Comparison of ENCODE assay signal across 22 cellular contexts in genomic region chr11:99555506-99555905, GRCh38.
DNase-seq lines count a peak whose midpoint lies in the region; ATAC-seq, FAIRE-seq and TF ChIP-seq lines count a peak whose summit lies in the region.
"Had no signal": no experiment of that assay in that cellular context is flagged by ENCODE, and none has a peak within 500 bp of the region (broad histone marks: within the 10 kb centered on the region; RNA-seq: fewer than 3 reads in every experiment).

No MANE protein-coding gene starts in this region.

- H3K4me1 ChIP-seq in colonic mucosa = no peaks in the 10 kb centered on the region
- H3K4me1 ChIP-seq: BE2C had no signal

- peak; percentile 60 for ATAC-seq in GM18907 (IDR thresholded peaks at IDR 0.05; ENCODE audit: unreplicated experiment)
- peak; percentile 49 for ATAC-seq in GM21423 (IDR thresholded peaks at IDR 0.05; ENCODE audit: unreplicated experiment)
- peak; percentile 42 for ATAC-seq in HG03139 (IDR thresholded peaks at IDR 0.05; ENCODE audit: unreplicated experiment)
- ATAC-seq: GM12878, K562 had no signal

- no peaks in the 10 kb centered on the region for H3K27me3 ChIP-seq in colonic mucosa
- H3K27me3 ChIP-seq: BE2C had no signal

- intact Hi-C loops in colonic mucosa (cut with DNase I) = no loop called here

- no peak overlapping the region for H3K27ac ChIP-seq in colonic mucosa

- DNase-seq in RCC 7860 (ENCODE audit: low spot score) (no peak), colonic mucosa (no peak), NCI-H2171 treated with DMSO at 0.1 percent for 48 hours (lab: John Stamatoyannopoulos, UW) (no peak)
- DNase-seq in stimulated activated naive CD4-positive, alpha-beta T cell (lab: John Stamatoyannopoulos, UW) = no peak
- DNase-seq: BE2C; C1 segment of cervical spinal cord; CD4-positive, CD25-positive, alpha-beta regulatory T cell; CD8-positive, alpha-beta memory T cell; COR-L47; DMS 273 treated with DMSO at 0.1 percent for 48 hours; DMS53; DND-41; EL; H9; IMR-90 had no signal

- no peak for FAIRE-seq in RCC 7860 (lab: Jason Lieb, UNC)
- FAIRE-seq: GM12878, H1, HTR-8/SVneo, K562 had no signal

- TF ChIP-seq CTCF in colonic mucosa (IDR thresholded peaks at IDR 0.05) = no peak

- H3K4me3 ChIP-seq in colonic mucosa = no peak overlapping the region
- H3K4me3 ChIP-seq: GM12878, K562 had no signal

- H3K9ac ChIP-seq in colonic mucosa (ENCODE audit: low read depth in 2 of 2, low read length in 2 of 2) = no peak overlapping the region

- H3K9me3 ChIP-seq in colonic mucosa = no peaks in the 10 kb centered on the region
- H3K9me3 ChIP-seq: BE2C had no signal

- H3K36me3 ChIP-seq in colonic mucosa = no peaks in the 10 kb centered on the region
- H3K36me3 ChIP-seq: BE2C had no signal
